ENCODE assay signal across 8 cellular contexts in the genomic region with DNA sequence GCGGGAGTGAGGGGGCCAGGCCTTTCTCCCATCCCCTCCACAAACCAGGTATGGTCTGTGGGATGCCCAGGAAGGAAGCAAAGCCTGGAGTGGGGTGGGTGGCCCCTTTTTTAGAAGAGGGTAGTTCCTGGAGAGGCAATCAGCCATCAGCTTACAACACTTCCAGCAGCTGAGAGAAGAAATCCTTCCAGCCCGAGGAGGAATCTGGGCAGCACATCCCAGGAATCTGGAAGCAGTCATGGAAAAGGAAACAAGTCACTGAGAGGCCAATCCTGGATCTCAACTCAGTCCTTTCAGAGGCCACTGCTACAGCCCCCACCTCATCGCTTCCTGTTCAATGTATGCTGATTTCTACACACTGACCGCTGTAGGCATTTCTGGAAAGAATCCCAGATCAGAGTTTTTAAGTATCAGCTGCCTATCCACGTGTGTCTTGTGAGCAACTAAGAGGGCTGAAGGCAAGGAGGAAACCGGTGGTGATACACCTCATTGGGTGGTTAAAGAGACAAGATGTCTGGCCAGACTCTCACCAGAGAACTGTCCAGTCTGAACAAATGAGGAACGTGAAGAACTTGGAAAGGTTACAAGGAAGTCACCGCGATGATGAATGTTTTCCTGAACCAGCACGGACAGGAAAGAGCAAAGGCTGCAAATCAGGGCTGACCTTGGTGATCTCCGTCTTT. TPM values are rescaled to one million over a fixed set of nuclear protein-coding genes. Genes with fewer than 3 reads are reported as not detected.
A peak's percentile ranks its signal among the peaks of the same experiment; 100 is the strongest.
DNase-seq lines count a peak whose midpoint lies in the region; ATAC-seq and TF ChIP-seq lines count a peak whose summit lies in the region.

No MANE protein-coding gene starts in this region.

- H4K20me1 ChIP-seq in Karpas-422 (ENCODE audit: insufficient read depth, low read depth, low read length): no peaks in the 10 kb centered on the region

- intact Hi-C loops in dorsolateral prefrontal cortex (cut with DNase I): no loop called here

- DNase-seq in AG08396 (ENCODE audit: low spot score) (peak; percentile 52), NCI-H2196 treated with DMSO at 0.1 percent for 48 hours (lab: John Stamatoyannopoulos, UW; ENCODE audit: unreplicated experiment) (peak; percentile 86), dorsolateral prefrontal cortex (peak in 1 of 10 donors; percentile 17), HUDEP-2 (lab: John Stamatoyannopoulos, UW; ENCODE audit: unreplicated experiment in 76 of 76) (no peak), NCI-H128 (lab: John Stamatoyannopoulos, UW; ENCODE audit: unreplicated experiment) (no peak), Karpas-422 (no peak)

- H3K9me3 ChIP-seq in mucosa of stomach (ENCODE audit: control insufficient read depth, low read length) (no peaks in the 10 kb centered on the region), Karpas-422 (ENCODE audit: low read length) (no peaks in the 10 kb centered on the region)

- ATAC-seq in HG03139 (IDR thresholded peaks at IDR 0.05; ENCODE audit: unreplicated experiment): no peak

- no peak overlapping the region for H3K4me2 ChIP-seq in Karpas-422 (ENCODE audit: low read depth, low read length, poor library complexity, severe bottlenecking)

- H3K79me2 ChIP-seq in Karpas-422 (ENCODE audit: low read length): no peaks in the 10 kb centered on the region

- H2AFZ ChIP-seq in Karpas-422 (ENCODE audit: low read length): no peak overlapping the region

- H3K9ac ChIP-seq in mucosa of stomach (ENCODE audit: low read length): peak overlapping the region; percentile 8
- no peak overlapping the region for H3K9ac ChIP-seq in Karpas-422 (ENCODE audit: low read length)

- peaks cover 0 to 12% (median 0%) of the 10 kb centered on the region in 45 donors for H3K27me3 ChIP-seq in dorsolateral prefrontal cortex
- no peaks in the 10 kb centered on the region for H3K27me3 ChIP-seq in mucosa of stomach (ENCODE audit: control insufficient read depth, insufficient read depth, low read length)
- H3K27me3 ChIP-seq in Karpas-422 (ENCODE audit: low read length): no peaks in the 10 kb centered on the region

- H3K4me1 ChIP-seq in mucosa of stomach (ENCODE audit: control insufficient read depth, insufficient read depth, low read length) (peaks cover 23% of the 10 kb centered on the region), Karpas-422 (ENCODE audit: low read length) (no peaks in the 10 kb centered on the region; the same call in 1 of the 2 replicates)

- no peak for TF ChIP-seq CTCF in dorsolateral prefrontal cortex (IDR thresholded peaks at IDR 0.05 in 54 of 56, conservative IDR thresholded peaks at IDR 0.05 in 2 of 56; ENCODE audit: low read depth in 1 of 56, partially characterized antibody in 56 of 56)

- H3K9me2 ChIP-seq in Karpas-422 (replicated peaks; ENCODE audit: insufficient read depth, low read length): no peaks in the 10 kb centered on the region

- no peaks in the 10 kb centered on the region for H3K36me3 ChIP-seq in mucosa of stomach (ENCODE audit: control insufficient read depth, insufficient read depth, low read length)
- no peaks in the 10 kb centered on the region for H3K36me3 ChIP-seq in Karpas-422 (ENCODE audit: insufficient read depth, low read length)

- H3K27ac ChIP-seq in dorsolateral prefrontal cortex: peak overlapping the region in 38 of 59 donors; percentile 0 to 88 (median 45)
- H3K27ac ChIP-seq in Karpas-422 (ENCODE audit: low read length): no peak overlapping the region

- H3K4me3 ChIP-seq in dorsolateral prefrontal cortex: peak overlapping the region in 1 of 59 donors; percentile 18
- no peak overlapping the region for H3K4me3 ChIP-seq in mucosa of stomach (ENCODE audit: low read length)
- no peak overlapping the region for H3K4me3 ChIP-seq in Karpas-422 (ENCODE audit: low read length)

RNA-seq across cellular contexts. Expression of gene GPCPD1, which starts 46.5 kb away (rescaled TPM):
- 10 to 100 TPM; 16.8 to 66.9 (median 33.2) TPM for total RNA-seq in dorsolateral prefrontal cortex
- 4.9 and 7.1 TPM in 2 replicates for total RNA-seq in Karpas-422 (2014; rRNA removed; shearing (Covaris generic); ENCODE audit: low replicate concordance)

Comparison
In these comparisons a context has a peak if more than half of its experiments do, and no peak if none do; other contexts are left out.
1. DNase-seq: peak in AG08396 (single experiment) and NCI-H2196 treated with DMSO at 0.1 percent for 48 hours (single experiment); none in HUDEP-2 (0 of 76), NCI-H128 (single experiment) and Karpas-422 (single experiment).